8 cellular contexts compared by ENCODE assay signal in genomic region chr16:66948034-66948821, GRCh38. TPM values are rescaled to one million over a fixed set of nuclear protein-coding genes. Genes with fewer than 3 reads are reported as not detected.
DNase-seq lines count a peak whose midpoint lies in the region; ATAC-seq, FAIRE-seq and TF ChIP-seq lines count a peak whose summit lies in the region.

No MANE protein-coding gene starts in this region.

- 0 out of 2 replicates have a peak, but pooled peaks cover 5% of the 10 kb centered on the region for H3K9me3 ChIP-seq in HepG2 (ENCODE audit: low read length)

- POLR2A ChIA-PET in HepG2 (lab: Yijun Ruan, JAX): no interaction called here

- TF ChIP-seq EP300 in HepG2 (IDR thresholded peaks at IDR 0.05; ENCODE audit: low read depth in 2 of 2, low read length in 2 of 2) (no peak), HepG2 (CRISPR knock-in tag; IDR thresholded peaks at IDR 0.05; ENCODE audit: borderline replicate concordance) (no peak)

- TF ChIP-seq RAD21 in HepG2 (CRISPR knock-in tag; IDR thresholded peaks at IDR 0.05): no peak

- peak; percentile 71 for DNase-seq in activated CD8-positive, alpha-beta memory T cell treated with anti-CD3 and anti-CD28 coated beads for 24 hours
- DNase-seq in activated CD8-positive, alpha-beta memory T cell treated with anti-CD3 and anti-CD28 coated beads, Interleukin-2, amount 50 U/mL, for 4 hours: no peak
- DNase-seq in astrocyte of the spinal cord (ENCODE audit: low read depth, low spot score) (no peak), HepG2 (ENCODE audit: low spot score) (no peak)
- no peak for DNase-seq in activated CD4-positive, alpha-beta T cell treated with anti-CD3 and anti-CD28 coated beads, Interleukin-2, amount 50 U/mL, for 4 hours

- no peak overlapping the region for H2AFZ ChIP-seq in HepG2 (ENCODE audit: low read length)

- H3K36me3 ChIP-seq in HepG2 (replicated peaks in 1 of 2; ENCODE audit: control insufficient read depth in 1 of 2, insufficient read depth in 2 of 2, low read length in 2 of 2) (peaks cover 0 to 7% of the 10 kb centered on the region in 2 experiments; a peak in 3 of 5 replicates), urinary bladder (ENCODE audit: insufficient read depth) (no peaks in the 10 kb centered on the region)

- intact Hi-C loops in HepG2 (cut with micrococcal nuclease; ENCODE audit: unreplicated experiment): no loop called here

- no peaks in the 10 kb centered on the region; the same call in 1 of the 2 replicates for H4K20me1 ChIP-seq in HepG2 (ENCODE audit: insufficient read depth, low read length)

- H3K27me3 ChIP-seq in HepG2 (ENCODE audit: control insufficient read depth in 1 of 2, insufficient read depth in 2 of 2, low read length in 2 of 2): peaks cover 4 to 24% of the 10 kb centered on the region in 2 experiments; a peak in 4 of 5 replicates

- ATAC-seq in HepG2 (peak; percentile 69), HG02840 (IDR thresholded peaks at IDR 0.05; ENCODE audit: low FRiP score, unreplicated experiment) (no peak), HG03039 (IDR thresholded peaks at IDR 0.05; ENCODE audit: unreplicated experiment) (no peak)

- FAIRE-seq in HepG2 (lab: Jason Lieb, UNC): no peak

- no peak overlapping the region for H3K27ac ChIP-seq in HepG2 (ENCODE audit: extremely low read length, insufficient read depth, low read length)
- no peak overlapping the region for H3K27ac ChIP-seq in urinary bladder (ENCODE audit: low read depth)

- BruUV-seq in HepG2 (replicated peaks; lab: Mats Ljungman, UMichigan): no TSS peak

- TF ChIP-seq CTCF in astrocyte of the spinal cord (IDR thresholded peaks at IDR 0.05; ENCODE audit: low read depth, low read length): no peak
- TF ChIP-seq CTCF in HepG2 (CRISPR knock-in tag; IDR thresholded peaks at IDR 0.05): no peak

- H3K79me2 ChIP-seq in HepG2 (ENCODE audit: insufficient read depth, low read length): no peaks in the 10 kb centered on the region

- H3K4me1 ChIP-seq in HepG2 (ENCODE audit: insufficient read depth, low read length) (peaks cover 41% of the 10 kb centered on the region), urinary bladder (ENCODE audit: insufficient read depth) (no peaks in the 10 kb centered on the region)

- peak overlapping the region; percentile 46 for H3K4me3 ChIP-seq in astrocyte of the spinal cord (ENCODE audit: low read depth, low read length)
- peak overlapping the region; percentile 35 to 64 (median 37); a peak in 5 of 6 replicates for H3K4me3 ChIP-seq in HepG2 (replicated peaks in 1 of 3; ENCODE audit: insufficient read depth in 1 of 3, low read depth in 2 of 3, low read length in 3 of 3)
- peak overlapping the region; percentile 65 for H3K4me3 ChIP-seq in urinary bladder (ENCODE audit: low read depth, low read length)

- 25% methylated on average over 30 of the region's 47 CpGs for WGBS in HepG2 (ENCODE audit: low lambda C conversion rate)
- WGBS in urinary bladder: 2% methylated on average over 44 of the region's 47 CpGs

- no peak for TF ChIP-seq POLR2A in HepG2 (IDR thresholded peaks at IDR 0.05; ENCODE audit: insufficient read depth in 1 of 2, low read depth in 2 of 2, low read length in 2 of 2)

- CTCF ChIA-PET in HepG2 (lab: Yijun Ruan, JAX; ENCODE audit: low intra/inter-chr PET ratio, low total read pairs): interaction anchor here (1.0 to 2.1 kb wide), 3 partner anchors 12 to 237 kb away, joined by 3 to 17 read pairs (median 6); no protein-coding TSS in a partner anchor

- H3K9ac ChIP-seq in HepG2 (ENCODE audit: insufficient read depth, low read depth, low read length): no peak overlapping the region

- H3K4me2 ChIP-seq in HepG2 (ENCODE audit: low read depth, low read length): peak overlapping the region; percentile 75

- in situ Hi-C loops in astrocyte of the spinal cord (cut with HindIII; ENCODE audit: low sequenced_read_pairs): no loop called here
- in situ Hi-C loops in HepG2 (cut with HindIII; ENCODE audit: extremely low pct_ligation_motif_present, low pct_unique_long_range_greater_than_20kb): no loop called here

RNA-seq across cellular contexts. Expression of gene CES3, which starts 12.8 kb away (rescaled TPM):
- total RNA-seq in HepG2 (2016; rRNA removed; fragmentation: Illumina TruSeq; extraction: Trizol) (2.3 and 6.6 TPM in 2 replicates), urinary bladder (not detected)
- 1.0 and 1.6 TPM in 2 replicates for total RNA-seq in HepG2 (2016; cell fraction: cytosol; rRNA removed; fragmentation: Illumina TruSeq; extraction: Trizol; ENCODE audit: low read depth)
- total RNA-seq in HepG2 (2016; cell fraction: insoluble cytoplasmic fraction; rRNA removed; fragmentation: Illumina TruSeq; extraction: Trizol): 2.2 and 6.6 TPM in 2 replicates
- total RNA-seq in HepG2 (2016; cell fraction: membrane; rRNA removed; fragmentation: Illumina TruSeq; extraction: Trizol): 1.1 and 1.5 TPM in 2 replicates
- 7.5 and 8.8 TPM in 2 replicates for total RNA-seq in HepG2 (2016; cell fraction: nucleus; rRNA removed; fragmentation: Illumina TruSeq; extraction: Trizol)
- polyA plus RNA-seq in HepG2 (2011; rRNA removed) (17.4 and 18.1 TPM in 2 replicates), urinary bladder (0.19 TPM)
- 6.7 and 8.6 TPM in 2 replicates for polyA plus RNA-seq in HepG2 (2011; cell fraction: cytosol; rRNA removed)
- polyA plus RNA-seq in HepG2 (2011; cell fraction: nucleus; rRNA removed): 92.0 and 127 TPM in 2 replicates
- 8.9 and 16.9 TPM in 2 replicates for polyA plus RNA-seq in HepG2 (2012)
- 0.78 and 0.88 TPM in 2 replicates for polyA plus RNA-seq in HepG2 (2016; cell fraction: cytosol; fragmentation: Illumina TruSeq; extraction: Trizol; ENCODE audit: low read depth)
- 1.7 and 1.9 TPM in 2 replicates for polyA plus RNA-seq in HepG2 (2016; cell fraction: insoluble cytoplasmic fraction; fragmentation: Illumina TruSeq; extraction: Trizol; ENCODE audit: low read depth)
- polyA plus RNA-seq in HepG2 (2016; cell fraction: membrane; fragmentation: Illumina TruSeq; extraction: Trizol; ENCODE audit: low read depth): 1.1 and 1.7 TPM in 2 replicates
- polyA plus RNA-seq in HepG2 (2016; cell fraction: nucleus; fragmentation: Illumina TruSeq; extraction: Trizol; ENCODE audit: insufficient read depth, low read depth): 17.9 and 18.5 TPM in 2 replicates
- polyA minus RNA-seq in HepG2 (2011; rRNA and poly(A)+ RNA removed; ENCODE audit: low replicate concordance): 11.2 and 24.1 TPM in 2 replicates
- 3.3 and 3.6 TPM in 2 replicates for polyA minus RNA-seq in HepG2 (2011; cell fraction: cytosol; rRNA and poly(A)+ RNA removed)
- polyA minus RNA-seq in HepG2 (2011; cell fraction: nucleus; rRNA and poly(A)+ RNA removed): 30.0 and 30.8 TPM in 2 replicates

RNA-seq across cellular contexts. Expression of gene CES2, which starts 12.9 kb away (rescaled TPM):
- total RNA-seq in HepG2 (2016; rRNA removed; fragmentation: Illumina TruSeq; extraction: Trizol) (35.1 and 63.8 TPM in 2 replicates), urinary bladder (12.9 TPM)
- total RNA-seq in HepG2 (2016; cell fraction: cytosol; rRNA removed; fragmentation: Illumina TruSeq; extraction: Trizol; ENCODE audit: low read depth): 12.7 and 15.0 TPM in 2 replicates
- 29.8 and 64.2 TPM in 2 replicates for total RNA-seq in HepG2 (2016; cell fraction: insoluble cytoplasmic fraction; rRNA removed; fragmentation: Illumina TruSeq; extraction: Trizol)
- 28.1 and 29.2 TPM in 2 replicates for total RNA-seq in HepG2 (2016; cell fraction: membrane; rRNA removed; fragmentation: Illumina TruSeq; extraction: Trizol)
- total RNA-seq in HepG2 (2016; cell fraction: nucleus; rRNA removed; fragmentation: Illumina TruSeq; extraction: Trizol): 66.6 and 67.9 TPM in 2 replicates
- polyA plus RNA-seq in HepG2 (2011; rRNA removed) (50.6 and 69.7 TPM in 2 replicates), urinary bladder (32.5 TPM)
- polyA plus RNA-seq in HepG2 (2011; cell fraction: cytosol; rRNA removed): 53.6 and 111 TPM in 2 replicates
- polyA plus RNA-seq in HepG2 (2011; cell fraction: nucleus; rRNA removed): 91.0 and 105 TPM in 2 replicates
- polyA plus RNA-seq in HepG2 (2012): 35.0 and 38.8 TPM in 2 replicates
- polyA plus RNA-seq in HepG2 (2016; cell fraction: cytosol; fragmentation: Illumina TruSeq; extraction: Trizol; ENCODE audit: low read depth): 8.2 and 8.4 TPM in 2 replicates
- 34.3 and 41.4 TPM in 2 replicates for polyA plus RNA-seq in HepG2 (2016; cell fraction: insoluble cytoplasmic fraction; fragmentation: Illumina TruSeq; extraction: Trizol; ENCODE audit: low read depth)
- 23.2 and 23.5 TPM in 2 replicates for polyA plus RNA-seq in HepG2 (2016; cell fraction: membrane; fragmentation: Illumina TruSeq; extraction: Trizol; ENCODE audit: low read depth)
- polyA plus RNA-seq in HepG2 (2016; cell fraction: nucleus; fragmentation: Illumina TruSeq; extraction: Trizol; ENCODE audit: insufficient read depth, low read depth): 90.2 and 93.4 TPM in 2 replicates
- polyA minus RNA-seq in HepG2 (2011; rRNA and poly(A)+ RNA removed; ENCODE audit: low replicate concordance): 57.1 and 105 TPM in 2 replicates
- polyA minus RNA-seq in HepG2 (2011; cell fraction: cytosol; rRNA and poly(A)+ RNA removed): 38.1 and 44.7 TPM in 2 replicates
- 58.2 and 81.7 TPM in 2 replicates for polyA minus RNA-seq in HepG2 (2011; cell fraction: nucleus; rRNA and poly(A)+ RNA removed)

RNA-seq across cellular contexts. Expression of gene CIAO2B, which starts 14.0 kb away (rescaled TPM):
- total RNA-seq in HepG2 (2016; rRNA removed; fragmentation: Illumina TruSeq; extraction: Trizol): 157 and 174 TPM in 2 replicates
- 112 and 125 TPM in 2 replicates for total RNA-seq in HepG2 (2016; cell fraction: cytosol; rRNA removed; fragmentation: Illumina TruSeq; extraction: Trizol; ENCODE audit: low read depth)
- 157 and 172 TPM in 2 replicates for total RNA-seq in HepG2 (2016; cell fraction: insoluble cytoplasmic fraction; rRNA removed; fragmentation: Illumina TruSeq; extraction: Trizol)
- total RNA-seq in HepG2 (2016; cell fraction: membrane; rRNA removed; fragmentation: Illumina TruSeq; extraction: Trizol): 121 and 136 TPM in 2 replicates
- 52.6 and 58.0 TPM in 2 replicates for total RNA-seq in HepG2 (2016; cell fraction: nucleus; rRNA removed; fragmentation: Illumina TruSeq; extraction: Trizol)
- 293 and 323 TPM in 2 replicates for polyA plus RNA-seq in HepG2 (2011; rRNA removed)
- polyA plus RNA-seq in HepG2 (2011; cell fraction: cytosol; rRNA removed): 297 and 385 TPM in 2 replicates
- polyA plus RNA-seq in HepG2 (2011; cell fraction: nucleus; rRNA removed): 155 and 174 TPM in 2 replicates
- polyA plus RNA-seq in HepG2 (2012): 123 and 148 TPM in 2 replicates
- 115 and 148 TPM in 2 replicates for polyA plus RNA-seq in HepG2 (2016; cell fraction: cytosol; fragmentation: Illumina TruSeq; extraction: Trizol; ENCODE audit: low read depth)
- polyA plus RNA-seq in HepG2 (2016; cell fraction: insoluble cytoplasmic fraction; fragmentation: Illumina TruSeq; extraction: Trizol; ENCODE audit: low read depth): 172 and 184 TPM in 2 replicates
- polyA plus RNA-seq in HepG2 (2016; cell fraction: membrane; fragmentation: Illumina TruSeq; extraction: Trizol; ENCODE audit: low read depth): 126 and 141 TPM in 2 replicates
- polyA plus RNA-seq in HepG2 (2016; cell fraction: nucleus; fragmentation: Illumina TruSeq; extraction: Trizol; ENCODE audit: insufficient read depth, low read depth): 111 and 112 TPM in 2 replicates
- 172 and 255 TPM in 2 replicates for polyA minus RNA-seq in HepG2 (2011; rRNA and poly(A)+ RNA removed; ENCODE audit: low replicate concordance)
- polyA minus RNA-seq in HepG2 (2011; cell fraction: cytosol; rRNA and poly(A)+ RNA removed): 61.5 and 83.0 TPM in 2 replicates
- 19.1 and 27.6 TPM in 2 replicates for polyA minus RNA-seq in HepG2 (2011; cell fraction: nucleus; rRNA and poly(A)+ RNA removed)
- 52.0 TPM for total RNA-seq in urinary bladder
- polyA plus RNA-seq in urinary bladder: 174 TPM

RNA-seq across cellular contexts. Expression of gene RRAD, which starts 22.9 kb away (rescaled TPM):
- total RNA-seq in HepG2 (2016; rRNA removed; fragmentation: Illumina TruSeq; extraction: Trizol) (0.80 and 1.0 TPM in 2 replicates), urinary bladder (7.0 TPM)
- total RNA-seq in HepG2 (2016; cell fraction: cytosol; rRNA removed; fragmentation: Illumina TruSeq; extraction: Trizol; ENCODE audit: low read depth): not detected in 2 replicates
- total RNA-seq in HepG2 (2016; cell fraction: insoluble cytoplasmic fraction; rRNA removed; fragmentation: Illumina TruSeq; extraction: Trizol): 0.49 and 1.3 TPM in 2 replicates
- 0.21 and 0.34 TPM in 2 replicates for total RNA-seq in HepG2 (2016; cell fraction: membrane; rRNA removed; fragmentation: Illumina TruSeq; extraction: Trizol)
- total RNA-seq in HepG2 (2016; cell fraction: nucleus; rRNA removed; fragmentation: Illumina TruSeq; extraction: Trizol): 0.68 and 0.75 TPM in 2 replicates
- polyA plus RNA-seq in HepG2 (2011; rRNA removed) (1.1 TPM in 2 replicates), urinary bladder (26.1 TPM)
- polyA plus RNA-seq in HepG2 (2011; cell fraction: cytosol; rRNA removed): 0.95 and 1.5 TPM in 2 replicates
- polyA plus RNA-seq in HepG2 (2011; cell fraction: nucleus; rRNA removed): 2.5 and 3.2 TPM in 2 replicates
- polyA plus RNA-seq in HepG2 (2012): 0.30 and 0.93 TPM in 2 replicates
- 0.19 and 0.25 TPM in 2 replicates for polyA plus RNA-seq in HepG2 (2016; cell fraction: cytosol; fragmentation: Illumina TruSeq; extraction: Trizol; ENCODE audit: low read depth)
- 0.72 and 1.1 TPM in 2 replicates for polyA plus RNA-seq in HepG2 (2016; cell fraction: insoluble cytoplasmic fraction; fragmentation: Illumina TruSeq; extraction: Trizol; ENCODE audit: low read depth)
- polyA plus RNA-seq in HepG2 (2016; cell fraction: membrane; fragmentation: Illumina TruSeq; extraction: Trizol; ENCODE audit: low read depth): 0.26 and 0.29 TPM in 2 replicates
- 1.2 and 1.5 TPM in 2 replicates for polyA plus RNA-seq in HepG2 (2016; cell fraction: nucleus; fragmentation: Illumina TruSeq; extraction: Trizol; ENCODE audit: insufficient read depth, low read depth)
- polyA minus RNA-seq in HepG2 (2011; rRNA and poly(A)+ RNA removed; ENCODE audit: low replicate concordance): 0.16 and 1.7 TPM in 2 replicates
- polyA minus RNA-seq in HepG2 (2011; cell fraction: cytosol; rRNA and poly(A)+ RNA removed): 1.1 TPM in 1 of 2 replicates, not detected in the other
- polyA minus RNA-seq in HepG2 (2011; cell fraction: nucleus; rRNA and poly(A)+ RNA removed): 0.37 and 0.90 TPM in 2 replicates

RNA-seq across cellular contexts. Expression of gene CDH16, which starts 29.5 kb away (rescaled TPM):
- total RNA-seq in HepG2 (2016; rRNA removed; fragmentation: Illumina TruSeq; extraction: Trizol) (3.2 and 3.9 TPM in 2 replicates), urinary bladder (not detected)
- total RNA-seq in HepG2 (2016; cell fraction: cytosol; rRNA removed; fragmentation: Illumina TruSeq; extraction: Trizol; ENCODE audit: low read depth): 0.30 and 0.53 TPM in 2 replicates
- 1.7 and 4.2 TPM in 2 replicates for total RNA-seq in HepG2 (2016; cell fraction: insoluble cytoplasmic fraction; rRNA removed; fragmentation: Illumina TruSeq; extraction: Trizol)
- total RNA-seq in HepG2 (2016; cell fraction: membrane; rRNA removed; fragmentation: Illumina TruSeq; extraction: Trizol): 0.96 and 1.3 TPM in 2 replicates
- 3.7 and 4.8 TPM in 2 replicates for total RNA-seq in HepG2 (2016; cell fraction: nucleus; rRNA removed; fragmentation: Illumina TruSeq; extraction: Trizol)
- polyA plus RNA-seq in HepG2 (2011; rRNA removed) (2.7 and 5.3 TPM in 2 replicates), urinary bladder (not detected)
- polyA plus RNA-seq in HepG2 (2011; cell fraction: cytosol; rRNA removed): 2.4 and 2.7 TPM in 2 replicates
- 16.0 and 18.1 TPM in 2 replicates for polyA plus RNA-seq in HepG2 (2011; cell fraction: nucleus; rRNA removed)
- 4.3 and 7.8 TPM in 2 replicates for polyA plus RNA-seq in HepG2 (2012)
- 0.38 and 0.63 TPM in 2 replicates for polyA plus RNA-seq in HepG2 (2016; cell fraction: cytosol; fragmentation: Illumina TruSeq; extraction: Trizol; ENCODE audit: low read depth)
- 1.7 and 2.0 TPM in 2 replicates for polyA plus RNA-seq in HepG2 (2016; cell fraction: insoluble cytoplasmic fraction; fragmentation: Illumina TruSeq; extraction: Trizol; ENCODE audit: low read depth)
- 1.2 TPM in 2 replicates for polyA plus RNA-seq in HepG2 (2016; cell fraction: membrane; fragmentation: Illumina TruSeq; extraction: Trizol; ENCODE audit: low read depth)
- 7.5 and 8.9 TPM in 2 replicates for polyA plus RNA-seq in HepG2 (2016; cell fraction: nucleus; fragmentation: Illumina TruSeq; extraction: Trizol; ENCODE audit: insufficient read depth, low read depth)
- 0.23 and 7.1 TPM in 2 replicates for polyA minus RNA-seq in HepG2 (2011; rRNA and poly(A)+ RNA removed; ENCODE audit: low replicate concordance)
- polyA minus RNA-seq in HepG2 (2011; cell fraction: cytosol; rRNA and poly(A)+ RNA removed): 1.1 and 2.2 TPM in 2 replicates
- 2.7 and 3.3 TPM in 2 replicates for polyA minus RNA-seq in HepG2 (2011; cell fraction: nucleus; rRNA and poly(A)+ RNA removed)
